8 cellular contexts compared by ENCODE assay signal in the genomic region with DNA sequence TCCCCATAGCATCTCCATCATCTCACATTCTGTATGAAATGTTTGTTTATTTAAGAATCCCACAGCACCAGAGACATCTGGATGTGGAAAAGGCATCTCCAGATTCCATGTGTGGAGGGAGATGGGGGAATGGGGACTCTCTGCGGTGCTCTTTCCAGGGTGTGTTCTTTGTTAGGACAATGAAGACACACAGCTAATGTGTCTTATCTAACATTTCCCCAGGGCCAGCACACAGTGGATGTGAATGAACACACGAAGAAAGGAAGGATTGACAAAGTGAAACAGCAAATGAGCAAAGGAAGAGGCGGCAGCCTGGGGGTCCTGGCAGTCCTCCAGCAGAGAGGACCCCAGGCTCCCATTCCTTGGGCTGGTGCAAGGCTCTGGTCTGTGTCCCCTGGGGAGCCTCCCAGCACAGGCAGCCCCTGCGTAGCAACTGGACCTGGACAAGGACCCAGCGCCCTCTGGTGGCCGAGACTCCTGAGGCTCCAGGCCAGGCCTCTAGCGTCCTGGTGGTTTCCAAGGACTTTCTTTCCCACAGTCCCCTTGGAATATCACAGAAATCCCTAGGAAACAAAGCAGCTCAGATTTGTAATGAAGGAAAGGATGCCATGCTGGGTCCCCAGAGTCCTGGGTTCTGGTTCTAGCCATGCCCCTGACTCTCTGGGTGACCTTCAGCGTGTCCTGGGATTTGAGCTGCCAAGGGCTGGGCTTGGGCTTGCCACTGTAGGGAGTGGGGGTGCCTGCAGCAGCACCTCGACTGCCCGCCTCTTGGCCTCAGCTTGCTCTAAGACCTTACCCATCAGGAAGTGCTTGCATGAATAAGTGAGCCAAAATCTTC. TPM values are rescaled to one million over a fixed set of nuclear protein-coding genes. Genes with fewer than 3 reads are reported as not detected.
A peak's percentile ranks its signal among the peaks of the same experiment; 100 is the strongest.
DNase-seq lines count a peak whose midpoint lies in the region; ATAC-seq and TF ChIP-seq lines count a peak whose summit lies in the region.

No MANE protein-coding gene starts in this region.

- no peaks in the 10 kb centered on the region for H3K9me3 ChIP-seq in Peyer's patch

- TF ChIP-seq POLR2A in Peyer's patch (IDR thresholded peaks at IDR 0.05), result no peak

- TF ChIP-seq CTCF in Peyer's patch (IDR thresholded peaks at IDR 0.05) (peak; percentile 83 to 94 (median 86)), nephron progenitor cell (IDR thresholded peaks at IDR 0.05) (peak; percentile 92)

- peaks cover under 1 to 22% (median 14%) of the 10 kb centered on the region in 4 donors for H3K4me1 ChIP-seq in Peyer's patch

- H3K36me3 Mint-ChIP-seq in IgD-negative memory B cell (peaks cover 4% of the 10 kb centered on the region), nephron progenitor cell (ENCODE audit: low read depth) (no peaks in the 10 kb centered on the region)
- H3K36me3 Mint-ChIP-seq in stimulated activated naive CD8-positive, alpha-beta T cell treated with anti-CD3 and anti-CD28 coated beads, Interleukin-15, Interleukin-2, amounts not matched to agents 100 ng/mL and 50 ng/mL, for 24 hours (ENCODE audit: low read depth), result no peaks in the 10 kb centered on the region

- no peaks in the 10 kb centered on the region for H3K9me3 Mint-ChIP-seq in IgD-negative memory B cell
- H3K9me3 Mint-ChIP-seq in nephron progenitor cell, result no peaks in the 10 kb centered on the region
- H3K9me3 Mint-ChIP-seq in stimulated activated naive CD8-positive, alpha-beta T cell treated with anti-CD3 and anti-CD28 coated beads, Interleukin-15, Interleukin-2, amounts not matched to agents 100 ng/mL and 50 ng/mL, for 24 hours, result no peaks in the 10 kb centered on the region

- H3K27me3 Mint-ChIP-seq in IgD-negative memory B cell, result peaks cover 3% of the 10 kb centered on the region
- H3K27me3 Mint-ChIP-seq in nephron progenitor cell (ENCODE audit: low read depth, poor library complexity), result peaks cover 16% of the 10 kb centered on the region
- H3K27me3 Mint-ChIP-seq in stimulated activated naive CD8-positive, alpha-beta T cell treated with anti-CD3 and anti-CD28 coated beads, Interleukin-15, Interleukin-2, amounts not matched to agents 100 ng/mL and 50 ng/mL, for 24 hours, result peaks cover 13% of the 10 kb centered on the region

- no peaks in the 10 kb centered on the region for H3K27me3 ChIP-seq in Peyer's patch

- DNase-seq in EH (ENCODE audit: low read depth) (peak; percentile 85), Peyer's patch (peak; percentile 92 to 96 (median 94)), fibroblast of gingiva (ENCODE audit: low read depth) (peak; percentile 74), nephron progenitor cell (peak; percentile 98)
- peak; percentile 88 to 91 for DNase-seq in activated T-cell treated with anti-CD3 and anti-CD28 coated beads, Interleukin-2, amount 50 U/mL, for 48 hours

- no peak overlapping the region for H3K27ac ChIP-seq in Peyer's patch

- no peak for ATAC-seq in HG03025 (IDR thresholded peaks at IDR 0.05; ENCODE audit: low FRiP score, unreplicated experiment)

- H3K4me3 Mint-ChIP-seq in IgD-negative memory B cell, result peak overlapping the region in 2 of 4 donors; percentile 55 to 67
- H3K4me3 Mint-ChIP-seq in nephron progenitor cell, result no peak overlapping the region
- no peak overlapping the region for H3K4me3 Mint-ChIP-seq in stimulated activated naive CD8-positive, alpha-beta T cell treated with anti-CD3 and anti-CD28 coated beads, Interleukin-15, Interleukin-2, amounts not matched to agents 100 ng/mL and 50 ng/mL, for 24 hours

- H3K4me1 Mint-ChIP-seq in IgD-negative memory B cell (peaks cover 10 to 47% (median 38%) of the 10 kb centered on the region in 3 donors), nephron progenitor cell (peaks cover 49% of the 10 kb centered on the region)
- H3K4me1 Mint-ChIP-seq in stimulated activated naive CD8-positive, alpha-beta T cell treated with anti-CD3 and anti-CD28 coated beads, Interleukin-15, Interleukin-2, amounts not matched to agents 100 ng/mL and 50 ng/mL, for 24 hours (ENCODE audit: low read depth), result peaks cover 25% of the 10 kb centered on the region

- no peaks in the 10 kb centered on the region for H3K36me3 ChIP-seq in Peyer's patch

- no peak overlapping the region for H3K4me3 ChIP-seq in Peyer's patch

- H3K27ac Mint-ChIP-seq in IgD-negative memory B cell (peak overlapping the region in 2 of 3 donors; percentile 18 to 23), nephron progenitor cell (no peak overlapping the region)
- peak overlapping the region; percentile 41 for H3K27ac Mint-ChIP-seq in stimulated activated naive CD8-positive, alpha-beta T cell treated with anti-CD3 and anti-CD28 coated beads, Interleukin-15, Interleukin-2, amounts not matched to agents 100 ng/mL and 50 ng/mL, for 24 hours

RNA-seq across cellular contexts. Expression of gene PDLIM7, which starts 3.5 kb away (rescaled TPM):
- 16.3 TPM for polyA plus RNA-seq in IgD-negative memory B cell
- total RNA-seq in Peyer's patch, result 100 to 1,000 TPM in 1 of 4 donors, 10 to 100 TPM in 3; 17.4 to 137 (median 23.3) TPM

RNA-seq across cellular contexts. Expression of gene DOK3, which starts 8.7 kb away (rescaled TPM):
- 154 TPM for polyA plus RNA-seq in IgD-negative memory B cell
- 10 to 100 TPM in 1 of 4 donors, 1 to 10 TPM in 3; 2.1 to 52.0 (median 5.5) TPM for total RNA-seq in Peyer's patch

RNA-seq across cellular contexts. Expression of gene DDX41, which starts 15.9 kb away (rescaled TPM):
- 74.2 TPM for polyA plus RNA-seq in IgD-negative memory B cell
- total RNA-seq in Peyer's patch, result 100 to 1,000 TPM; 103 to 168 (median 118) TPM

RNA-seq across cellular contexts. Expression of gene DBN1, which starts 27.5 kb away (rescaled TPM):
- polyA plus RNA-seq in IgD-negative memory B cell, result 0.54 TPM
- 10 to 100 TPM; 14.2 to 77.6 (median 23.1) TPM for total RNA-seq in Peyer's patch

RNA-seq across cellular contexts. Expression of gene FAM193B, which starts 53.5 kb away (rescaled TPM):
- 4.5 TPM for polyA plus RNA-seq in IgD-negative memory B cell
- 100 to 1,000 TPM in 3 of 4 donors, 10 to 100 TPM in 1; 77.1 to 205 (median 177) TPM for total RNA-seq in Peyer's patch
